In the genomic region with DNA sequence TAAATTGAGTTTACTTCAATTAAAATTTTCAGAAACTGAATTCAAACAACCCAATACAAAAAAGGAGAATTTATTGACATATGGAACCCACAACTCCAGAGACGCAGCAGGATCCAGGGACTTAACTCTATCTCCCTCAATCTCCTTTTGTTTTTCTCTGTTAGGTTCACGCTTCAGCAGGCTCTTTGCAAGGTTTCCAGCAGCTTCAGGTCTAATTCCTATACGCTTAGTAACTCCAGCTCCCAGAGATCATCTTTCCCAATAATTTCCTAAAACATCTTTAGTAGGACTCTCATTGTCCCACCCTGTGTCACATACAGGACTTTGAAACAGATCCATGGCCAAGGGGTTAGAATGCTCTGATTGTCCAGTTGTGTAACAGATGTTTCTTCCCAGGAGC, we compare ENCODE assay signal across 14 cellular contexts.
"Had no signal": no experiment of that assay in that cellular context is flagged by ENCODE, and none has a peak within 500 bp of the region (broad histone marks: within the 10 kb centered on the region; RNA-seq: fewer than 3 reads in every experiment).

No MANE protein-coding gene starts in this region.

- DNase-seq: activated CD4-positive, alpha-beta memory T cell treated with anti-CD3 and anti-CD28 coated beads for 36 hours; activated CD8-positive, alpha-beta memory T cell treated with anti-CD3 and anti-CD28 coated beads, Interleukin-2, amount 10 ng/mL, durations not matched to agents 7 days and 5 days; activated T-cell treated with anti-CD3 and anti-CD28 coated beads, Interleukin-2, amount 50 U/mL, for 1 hour; central memory CD4-positive, alpha-beta T cell; colonic mucosa; effector CD4-positive, alpha-beta T cell; foreskin fibroblast; hippocampal formation; lower lobe of right lung; midbrain; pancreas; tibial artery; uterus; WERI-Rb-1 had no signal

- H3K27ac ChIP-seq: colonic mucosa, lower lobe of right lung, pancreas, tibial artery, uterus, WERI-Rb-1 had no signal
